11 cellular contexts compared by ENCODE assay signal in genomic region chr11:122440783-122441701, GRCh38.
DNase-seq lines count a peak whose midpoint lies in the region; ATAC-seq and TF ChIP-seq lines count a peak whose summit lies in the region.
"Had no signal": no experiment of that assay in that cellular context is flagged by ENCODE, and none has a peak within 500 bp of the region (broad histone marks: within the 10 kb centered on the region; RNA-seq: fewer than 3 reads in every experiment).

No MANE protein-coding gene starts in this region.

- 5 to 9% methylated on average over 15 to 22 of the region's 28 CpGs for WGBS in gastroesophageal sphincter (ENCODE audit: low coverage in 1 of 2), 2 donors

- no peak for TF ChIP-seq EP300 in gastroesophageal sphincter (IDR thresholded peaks at IDR 0.05)

- ATAC-seq in gastroesophageal sphincter: peak; percentile 27
- ATAC-seq in omental fat pad (ENCODE audit: low FRiP score): peak; percentile 75
- no peak for ATAC-seq in stimulated activated naive B cell treated with anti-CD40 and anti-IgM and Interleukin-4, amounts not matched to agents 10 μg/mL and 1 μg/mL and 100 μg/mL, for 72 hours (replicated peaks)
- ATAC-seq in GM21515 (IDR thresholded peaks at IDR 0.05; ENCODE audit: unreplicated experiment): no peak
- no peak for ATAC-seq in GM18861 (IDR thresholded peaks at IDR 0.05; ENCODE audit: unreplicated experiment)

- H3K27ac ChIP-seq in gastroesophageal sphincter: peak overlapping the region; percentile 2 to 74 (median 60)

- H3K4me1 ChIP-seq in gastroesophageal sphincter: peaks cover 0 to 25% (median 0%) of the 10 kb centered on the region in 3 donors

- no peaks in the 10 kb centered on the region for H3K27me3 ChIP-seq in gastroesophageal sphincter

- H3K9me3 Mint-ChIP-seq in stimulated activated naive B cell treated with anti-CD40 and anti-IgM and Interleukin-4, amounts not matched to agents 10 μg/mL and 1 μg/mL and 100 μg/mL, for 72 hours: peaks cover 0 to 2% of the 10 kb centered on the region in 2 donors
- H3K9me3 Mint-ChIP-seq: activated naive CD8-positive, alpha-beta T cell treated with anti-CD3 and anti-CD28 coated beads, Interleukin-2, amount 10 ng/mL, durations not matched to agents 7 days and 5 days had no signal

- TF ChIP-seq POLR2A in gastroesophageal sphincter (IDR thresholded peaks at IDR 0.05): no peak

- H3K36me3 Mint-ChIP-seq in stimulated activated naive B cell treated with anti-CD40 and anti-IgM and Interleukin-4, amounts not matched to agents 10 μg/mL and 1 μg/mL and 100 μg/mL, for 72 hours: no peaks in the 10 kb centered on the region
- H3K36me3 Mint-ChIP-seq: activated naive CD8-positive, alpha-beta T cell treated with anti-CD3 and anti-CD28 coated beads, Interleukin-2, amount 10 ng/mL, durations not matched to agents 7 days and 5 days had no signal

- H3K36me3 ChIP-seq in gastroesophageal sphincter: no peaks in the 10 kb centered on the region

- no peaks in the 10 kb centered on the region for H3K9me3 ChIP-seq in gastroesophageal sphincter

- H3K4me3 ChIP-seq in gastroesophageal sphincter: peak overlapping the region; percentile 54 to 94

- peaks cover 0 to 4% of the 10 kb centered on the region in 2 donors for H3K4me1 Mint-ChIP-seq in stimulated activated naive B cell treated with anti-CD40 and anti-IgM and Interleukin-4, amounts not matched to agents 10 μg/mL and 1 μg/mL and 100 μg/mL, for 72 hours
- H3K4me1 Mint-ChIP-seq: activated naive CD8-positive, alpha-beta T cell treated with anti-CD3 and anti-CD28 coated beads, Interleukin-2, amount 10 ng/mL, durations not matched to agents 7 days and 5 days had no signal

- DNase-seq in Ammon's horn (ENCODE audit: low spot score) (peak; percentile 59), OCI-M1 (lab: John Stamatoyannopoulos, UW) (peak; percentile 19), omental fat pad (ENCODE audit: low spot score) (no peak), HuH-7.5 (ENCODE audit: low spot score) (no peak)
- DNase-seq in stimulated activated naive B cell treated with anti-CD40 and anti-IgM and Interleukin-4, amounts not matched to agents 10 μg/mL and 1 μg/mL and 100 μg/mL, for 72 hours: no peak
- DNase-seq: activated naive CD8-positive, alpha-beta T cell treated with anti-CD3 and anti-CD28 coated beads, Interleukin-2, amount 10 ng/mL, durations not matched to agents 7 days and 5 days; GDM1; Karpas-422 had no signal

- TF ChIP-seq CTCF in gastroesophageal sphincter (IDR thresholded peaks at IDR 0.05) (no peak), omental fat pad (IDR thresholded peaks at IDR 0.05) (no peak)

- H3K27me3 Mint-ChIP-seq in stimulated activated naive B cell treated with anti-CD40 and anti-IgM and Interleukin-4, amounts not matched to agents 10 μg/mL and 1 μg/mL and 100 μg/mL, for 72 hours: peaks cover 13 to 20% of the 10 kb centered on the region in 2 donors

- no peak overlapping the region for H3K4me3 Mint-ChIP-seq in stimulated activated naive B cell treated with anti-CD40 and anti-IgM and Interleukin-4, amounts not matched to agents 10 μg/mL and 1 μg/mL and 100 μg/mL, for 72 hours
- H3K4me3 Mint-ChIP-seq: activated naive CD8-positive, alpha-beta T cell treated with anti-CD3 and anti-CD28 coated beads, Interleukin-2, amount 10 ng/mL, durations not matched to agents 7 days and 5 days had no signal

- no peak overlapping the region for H3K27ac Mint-ChIP-seq in stimulated activated naive B cell treated with anti-CD40 and anti-IgM and Interleukin-4, amounts not matched to agents 10 μg/mL and 1 μg/mL and 100 μg/mL, for 72 hours
- H3K27ac Mint-ChIP-seq: activated naive CD8-positive, alpha-beta T cell treated with anti-CD3 and anti-CD28 coated beads, Interleukin-2, amount 10 ng/mL, durations not matched to agents 7 days and 5 days had no signal

Comparison
In these comparisons a context has a peak if more than half of its experiments do, and no peak if none do; other contexts are left out.
1. DNase-seq: peak in Ammon's horn (single experiment) and OCI-M1 (single experiment); none in omental fat pad (single experiment), HuH-7.5 (single experiment) and stimulated activated naive B cell treated with anti-CD40 and anti-IgM and Interleukin-4, amounts not matched to agents 10 μg/mL and 1 μg/mL and 100 μg/mL, for 72 hours (single experiment).
2. ATAC-seq: peak in gastroesophageal sphincter (single experiment) and omental fat pad (single experiment); none in stimulated activated naive B cell treated with anti-CD40 and anti-IgM and Interleukin-4, amounts not matched to agents 10 μg/mL and 1 μg/mL and 100 μg/mL, for 72 hours (0 of 2), GM21515 (single experiment) and GM18861 (single experiment).